ENCODE assay signal across 11 cellular contexts in the genomic region with DNA sequence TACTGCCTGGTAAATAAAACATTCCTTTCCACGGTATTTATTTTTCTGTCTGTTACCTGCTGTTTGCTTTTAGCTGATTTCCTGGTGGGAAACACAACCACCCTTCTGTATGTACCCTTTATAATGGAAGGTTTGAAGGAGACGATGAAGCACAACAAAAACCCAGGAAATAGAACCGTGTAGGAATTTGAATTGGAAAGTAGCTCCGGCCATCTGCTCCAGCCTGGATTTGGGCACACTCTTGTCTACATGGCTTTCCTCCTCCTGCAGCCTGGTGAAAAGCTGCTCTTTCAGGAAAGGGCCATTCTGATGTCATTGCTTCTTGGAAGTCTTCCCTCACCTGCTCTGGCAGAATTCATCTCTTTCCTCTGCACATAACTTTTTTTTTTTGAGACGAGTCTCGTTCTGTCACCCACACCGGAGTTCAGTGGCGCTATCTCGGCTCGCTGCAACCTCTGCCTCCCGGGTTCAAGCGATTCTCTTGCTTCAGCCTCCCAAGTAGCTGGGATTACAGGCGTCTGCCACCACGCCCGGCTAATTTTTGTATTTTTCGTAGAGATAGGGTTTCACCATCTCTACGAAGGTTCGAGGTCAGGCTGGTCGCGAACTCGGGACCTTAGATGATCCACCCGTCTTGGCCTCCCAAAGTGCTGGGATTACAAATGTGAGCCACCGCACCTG. TPM values are rescaled to one million over a fixed set of nuclear protein-coding genes. Genes with fewer than 3 reads are reported as not detected.
DNase-seq lines count a peak whose midpoint lies in the region; ATAC-seq and TF ChIP-seq lines count a peak whose summit lies in the region.
"Had no signal": no experiment of that assay in that cellular context is flagged by ENCODE, and none has a peak within 500 bp of the region (broad histone marks: within the 10 kb centered on the region; RNA-seq: fewer than 3 reads in every experiment).

No MANE protein-coding gene starts in this region.

- no peaks in the 10 kb centered on the region for H3K36me3 ChIP-seq in H7 (replicated peaks; ENCODE audit: control insufficient read depth, insufficient read depth, low read length)
- H3K36me3 ChIP-seq in adipocyte (ENCODE audit: control insufficient read depth, insufficient read depth, low read length, severe bottlenecking): peaks cover under 1% of the 10 kb centered on the region
- no peaks in the 10 kb centered on the region for H3K36me3 ChIP-seq in mesendoderm (ENCODE audit: control insufficient read depth, insufficient read depth, low read length)

- no peak overlapping the region for H4K5ac ChIP-seq in mesendoderm (ENCODE audit: low read length)

- no peak for ATAC-seq in GM21360 (IDR thresholded peaks at IDR 0.05; ENCODE audit: unreplicated experiment)
- no peak for ATAC-seq in HG03039 (IDR thresholded peaks at IDR 0.05; ENCODE audit: unreplicated experiment)

- peaks cover 11% of the 10 kb centered on the region for H3K79me2 ChIP-seq in mesendoderm (ENCODE audit: control insufficient read depth, insufficient read depth, low read length)

- no peaks in the 10 kb centered on the region for H3K79me1 ChIP-seq in mesendoderm (ENCODE audit: low read length)

- no CpG with 5 or more reads among the region's 23 CpGs for WGBS in mesendoderm (ENCODE audit: extremely low coverage, insufficient coverage, low lambda C conversion rate)

- H3K4me3 ChIP-seq in H7 (ENCODE audit: insufficient read depth, low read depth, low read length): peak overlapping the region; percentile 18; the same call in 1 of the 2 replicates
- peak overlapping the region; percentile 86 for H3K4me3 ChIP-seq in adipocyte (ENCODE audit: low read length)
- H3K4me3 ChIP-seq in mesendoderm (ENCODE audit: low read length): no peak overlapping the region

- H2BK15ac ChIP-seq in mesendoderm (replicated peaks; ENCODE audit: low read depth): no peak overlapping the region

- peak overlapping the region; percentile 70 for H3K27ac ChIP-seq in C4-2B
- H3K27ac ChIP-seq in mesendoderm (ENCODE audit: low read depth, low read length): no peak overlapping the region

- no peak overlapping the region for H4K8ac ChIP-seq in mesendoderm (ENCODE audit: low read depth, low read length)

- H2BK120ac ChIP-seq in mesendoderm (ENCODE audit: low read depth, low read length): no peak overlapping the region

- no peak for TF ChIP-seq CTCF in C4-2B (conservative IDR thresholded peaks at IDR 0.05)

- no peak overlapping the region for H3K23ac ChIP-seq in mesendoderm (ENCODE audit: low read length)

- no peak overlapping the region for H2AK5ac ChIP-seq in mesendoderm (ENCODE audit: low read length)

- H3K18ac ChIP-seq in mesendoderm (ENCODE audit: low read length): no peak overlapping the region

- no peak overlapping the region for H3K4ac ChIP-seq in mesendoderm (ENCODE audit: low read depth, low read length)

- no peak overlapping the region for H2BK5ac ChIP-seq in mesendoderm (ENCODE audit: low read length)

- peaks cover 13% of the 10 kb centered on the region; the same call in 1 of the 2 replicates for H3K27me3 ChIP-seq in H7 (ENCODE audit: control insufficient read depth, insufficient read depth, low read length)
- H3K27me3 ChIP-seq in adipocyte (replicated peaks; ENCODE audit: control insufficient read depth, insufficient read depth, low read length): no peaks in the 10 kb centered on the region
- H3K27me3 ChIP-seq in mesendoderm (ENCODE audit: insufficient read depth, low read length, poor library complexity): peaks cover 2% of the 10 kb centered on the region

- peak overlapping the region; percentile 89 for H3K9ac ChIP-seq in adipocyte (ENCODE audit: low read length)
- H3K9ac ChIP-seq in mesendoderm (ENCODE audit: low read length): no peak overlapping the region

- H3K9me3 ChIP-seq in adipocyte (ENCODE audit: control insufficient read depth, low read length): no peaks in the 10 kb centered on the region

- H3K4me1 ChIP-seq in adipocyte (ENCODE audit: control insufficient read depth, insufficient read depth, low read length) (peaks cover 23% of the 10 kb centered on the region), mesendoderm (ENCODE audit: control insufficient read depth, low read depth, low read length) (peaks cover 3% of the 10 kb centered on the region)

- DNase-seq in H7 (no peak), adipocyte (ENCODE audit: low read depth) (no peak), mesendoderm (no peak), LoVo (ENCODE audit: low spot score) (no peak), ureter (ENCODE audit: low spot score) (no peak)
- DNase-seq: immature natural killer cell, KG1, NCI-H2081 treated with DMSO at 0.1 percent for 48 hours had no signal

- H3K4me2 ChIP-seq in mesendoderm (ENCODE audit: low read length): no peak overlapping the region

- H3K56ac ChIP-seq in mesendoderm (ENCODE audit: low read length): peak overlapping the region; percentile 28

RNA-seq across cellular contexts. Expression of gene AK4, which starts 2.7 kb away (rescaled TPM):
- 227 and 297 TPM in 2 replicates for total RNA-seq in H7 (2014; rRNA removed; shearing (Covaris generic))
- polyA plus RNA-seq in mesendoderm (2013, experiment 1 of 2): 73.7 TPM
- 75.7 TPM for polyA plus RNA-seq in mesendoderm (2013, experiment 2 of 2)
- 51.9 TPM for total RNA-seq in ureter
